8 cellular contexts compared by ENCODE assay signal in the genomic region with DNA sequence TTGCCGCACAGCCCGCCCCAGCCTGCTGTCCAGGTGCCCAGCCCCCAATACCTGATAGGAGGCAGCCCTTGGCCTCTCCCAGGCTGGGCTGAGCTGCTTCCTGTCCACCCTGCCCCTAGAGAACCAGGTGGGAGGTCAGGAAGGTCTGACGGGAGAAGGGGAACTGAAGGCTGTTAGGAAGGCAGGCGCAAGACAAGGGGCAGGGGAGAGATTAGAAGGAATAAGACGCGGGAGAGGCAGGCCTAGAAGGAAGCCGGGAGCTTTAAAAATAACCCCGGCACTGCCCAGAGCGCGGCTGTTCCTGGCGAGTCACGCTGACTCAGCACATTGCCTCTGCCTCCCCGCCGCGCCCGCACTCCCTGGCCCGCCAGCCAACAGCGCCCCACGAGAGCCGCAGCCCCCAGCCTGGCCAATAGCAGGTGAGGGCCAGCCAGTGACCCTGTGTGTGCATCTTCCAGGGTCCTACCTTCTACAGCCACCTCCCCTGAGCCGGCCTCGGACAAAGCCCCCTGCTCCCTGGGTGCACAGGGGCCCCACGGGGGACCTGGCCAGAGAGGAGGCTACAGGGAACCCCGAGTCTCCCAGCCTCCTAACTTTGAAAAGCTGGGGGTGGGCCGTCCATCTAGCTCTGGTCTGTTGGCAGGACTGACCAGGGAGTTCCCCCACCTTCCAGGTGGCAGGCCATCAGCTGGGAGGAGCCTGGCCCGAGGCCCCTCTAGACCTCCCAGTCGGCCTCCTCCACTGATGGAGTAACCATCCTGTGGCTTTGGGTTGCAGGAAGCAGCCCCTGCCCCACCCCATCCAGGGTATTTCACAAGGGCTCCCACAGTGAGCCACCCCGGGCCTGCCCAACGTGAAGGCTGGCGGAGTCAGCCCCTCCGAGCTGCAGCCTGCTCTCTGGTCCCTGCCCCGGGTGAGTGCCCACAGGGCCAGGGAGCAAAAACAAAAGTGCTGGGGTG. TPM values are rescaled to one million over a fixed set of nuclear protein-coding genes. Genes with fewer than 3 reads are reported as not detected.
DNase-seq lines count a peak whose midpoint lies in the region; ATAC-seq and TF ChIP-seq lines count a peak whose summit lies in the region.

No MANE protein-coding gene starts in this region.

- H3K36me3 ChIP-seq in ACC112 (ENCODE audit: insufficient read depth, low read length) (no peaks in the 10 kb centered on the region; the same call in 1 of the 2 replicates), adipocyte (ENCODE audit: control insufficient read depth, insufficient read depth, low read length, severe bottlenecking) (peaks cover 14% of the 10 kb centered on the region), psoas muscle (ENCODE audit: insufficient read depth in 1 of 2, low read depth in 1 of 2) (peaks cover 0 to 40% of the 10 kb centered on the region in 2 donors)

- TF ChIP-seq CTCF in HL-60 (IDR thresholded peaks at IDR 0.05; ENCODE audit: insufficient read depth, low read length) = no peak
- TF ChIP-seq CTCF in psoas muscle (IDR thresholded peaks at IDR 0.05) = no peak

- whole genome bisulfite sequencing in psoas muscle, 3 donors = 16 to 22% (median 21%) methylated on average over 30 to 32 of the region's 32 CpGs

- H3K79me2 ChIP-seq in ACC112 (ENCODE audit: control insufficient read depth, insufficient read depth, low read length, unreplicated experiment) = peaks cover 61% of the 10 kb centered on the region

- H3K4me1 ChIP-seq in ACC112 (ENCODE audit: control insufficient read depth, insufficient read depth, low read length, unreplicated experiment) (peaks cover 31% of the 10 kb centered on the region), adipocyte (ENCODE audit: control insufficient read depth, insufficient read depth, low read length) (peaks cover 37% of the 10 kb centered on the region), psoas muscle (peaks cover 69% of the 10 kb centered on the region)

- ATAC-seq in left cardiac atrium (peak; percentile 19 to 52), psoas muscle (peak; percentile 64 to 77 (median 69)), HG02763 (IDR thresholded peaks at IDR 0.05; ENCODE audit: unreplicated experiment) (no peak)

- intact Hi-C loops in left cardiac atrium (cut with DNase I) = no loop called here
- intact Hi-C loops in psoas muscle (cut with DNase I) = loop anchor here in 1 of 2 donors (5.0 kb wide), 1 partner anchor 51 kb away; a partner anchor contains a TSS

- H3K27me3 ChIP-seq in ACC112 (ENCODE audit: insufficient read depth, low read length) (no peaks in the 10 kb centered on the region), HL-60 (ENCODE audit: insufficient read depth, poor library complexity, severe bottlenecking) (no peaks in the 10 kb centered on the region), adipocyte (replicated peaks; ENCODE audit: control insufficient read depth, insufficient read depth, low read length) (no peaks in the 10 kb centered on the region), psoas muscle (ENCODE audit: insufficient read depth in 3 of 3, low read length in 2 of 3) (no peaks in the 10 kb centered on the region)

- H2AFZ ChIP-seq in ACC112 (ENCODE audit: low read length, unreplicated experiment) = no peak overlapping the region

- peak; percentile 91 to 97 for DNase-seq in HL-60 (ENCODE audit: low read depth in 1 of 2, low spot score in 1 of 2)
- peak; percentile 86 for DNase-seq in adipocyte (ENCODE audit: low read depth)
- peak; percentile 80 for DNase-seq in left cardiac atrium
- DNase-seq in psoas muscle = peak; percentile 80 to 89
- no peak for DNase-seq in stimulated activated CD4-positive, alpha-beta T cell treated with anti-CD3 and anti-CD28 coated beads, Interleukin-2, amount 100 ng/mL, for 24 hours
- no peak for DNase-seq in NK-92 (lab: John Stamatoyannopoulos, UW; ENCODE audit: unreplicated experiment)

- peak overlapping the region; percentile 79 for H3K9ac ChIP-seq in adipocyte (ENCODE audit: low read length)

- H3K9me3 ChIP-seq in adipocyte (ENCODE audit: control insufficient read depth, low read length) (no peaks in the 10 kb centered on the region), psoas muscle (no peaks in the 10 kb centered on the region)

- peak overlapping the region; percentile 73 for H3K4me3 ChIP-seq in ACC112 (ENCODE audit: low read depth, low read length)
- peak overlapping the region; percentile 60 for H3K4me3 ChIP-seq in HL-60 (replicated peaks; ENCODE audit: insufficient read depth, low read length)
- H3K4me3 ChIP-seq in adipocyte (ENCODE audit: low read length) = peak overlapping the region; percentile 76
- H3K4me3 ChIP-seq in psoas muscle = peak overlapping the region; percentile 76

- H3K27ac ChIP-seq in ACC112 (ENCODE audit: low read depth, low read length) (peak overlapping the region; percentile 88), HL-60 (replicated peaks) (peak overlapping the region; percentile 92), psoas muscle (peak overlapping the region; percentile 81)

RNA-seq across cellular contexts. Expression of a gene that starts 4.0 kb away (rescaled TPM):
- total RNA-seq in left cardiac atrium (10 to 100 TPM; 20.9 to 25.1 TPM), psoas muscle (10 to 100 TPM; 43.1 to 74.2 (median 53.7) TPM)
- 10 to 100 TPM; 21.6 to 73.7 (median 26.6) TPM for polyA plus RNA-seq in psoas muscle

RNA-seq across cellular contexts. Expression of a gene that starts 5.6 kb away (rescaled TPM):
- 1 to 10 TPM; 8.9 to 9.2 TPM for total RNA-seq in left cardiac atrium
- 10 to 100 TPM in 1 of 4 donors, 1 to 10 TPM in 3; 3.9 to 10.2 (median 6.3) TPM for total RNA-seq in psoas muscle
- polyA plus RNA-seq in psoas muscle = 10 to 100 TPM in 2 of 3 donors, 1 to 10 TPM in 1; 5.7 to 14.2 (median 10.4) TPM

RNA-seq across cellular contexts. Expression of a gene that starts 12.4 kb away (rescaled TPM):
- total RNA-seq in left cardiac atrium = 10 to 100 TPM; 21.8 to 22.2 TPM
- total RNA-seq in psoas muscle = 10 to 100 TPM; 10.2 to 26.9 (median 19.2) TPM
- 10 to 100 TPM; 13.2 to 14.1 (median 13.3) TPM for polyA plus RNA-seq in psoas muscle

RNA-seq across cellular contexts. Expression of a gene that starts 13.5 kb away (rescaled TPM):
- 10 to 100 TPM in 1 of 2 donors, 1 to 10 TPM in 1; 9.6 to 10.5 TPM for total RNA-seq in left cardiac atrium
- 10 to 100 TPM in 2 of 4 donors, 1 to 10 TPM in 2; 5.4 to 12.5 (median 9.5) TPM for total RNA-seq in psoas muscle
- 10 to 100 TPM in 2 of 3 donors, 1 to 10 TPM in 1; 8.3 to 23.2 (median 15.2) TPM for polyA plus RNA-seq in psoas muscle

RNA-seq across cellular contexts. Expression of a gene that starts 21.5 kb away (rescaled TPM):
- total RNA-seq in left cardiac atrium = under 1 TPM; 0.21 to 0.24 TPM
- total RNA-seq in psoas muscle = under 1 TPM; 0.42 to 0.78 (median 0.55) TPM
- 1 to 10 TPM in 1 of 3 donors, under 1 TPM in 2; 0.73 to 2.9 (median 0.76) TPM for polyA plus RNA-seq in psoas muscle

Comparison
In these comparisons a context has a peak if more than half of its experiments do, and no peak if none do; other contexts are left out.
1. DNase-seq: peak in HL-60 (2 of 2), adipocyte (single experiment), left cardiac atrium (single experiment) and psoas muscle (2 of 2); none in stimulated activated CD4-positive, alpha-beta T cell treated with anti-CD3 and anti-CD28 coated beads, Interleukin-2, amount 100 ng/mL, for 24 hours (0 of 2) and NK-92 (single experiment).
2. Peak in every context shown above with its lines, with median percentiles within 50 percentile points of each other: H3K27ac ChIP-seq and H3K4me3 ChIP-seq.